In the genomic region with DNA sequence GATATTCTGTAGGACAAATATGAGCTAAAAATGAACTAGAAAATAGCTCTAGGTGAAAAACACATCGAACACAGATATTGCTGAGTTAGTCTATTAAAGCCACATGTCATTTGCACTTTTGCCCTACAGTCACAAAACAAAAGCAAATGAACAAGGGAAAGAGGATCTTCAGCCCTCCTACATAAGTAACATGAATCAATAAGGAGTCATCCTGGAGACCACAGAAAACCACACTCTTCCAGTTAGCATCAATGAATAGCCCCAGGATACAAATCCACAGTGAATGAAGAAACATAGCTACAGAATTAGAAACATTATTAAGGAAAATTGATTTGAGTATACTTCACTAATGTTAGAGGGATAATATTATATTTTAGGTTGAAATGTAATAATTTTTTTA, we compare ENCODE assay signal across 29 cellular contexts.
DNase-seq lines count a peak whose midpoint lies in the region; ATAC-seq, FAIRE-seq and TF ChIP-seq lines count a peak whose summit lies in the region.
"Had no signal": no experiment of that assay in that cellular context is flagged by ENCODE, and none has a peak within 500 bp of the region (broad histone marks: within the 10 kb centered on the region; RNA-seq: fewer than 3 reads in every experiment).

No MANE protein-coding gene starts in this region.

- peak; percentile 27 for DNase-seq in GM03348 (ENCODE audit: low spot score)
- no peak for DNase-seq in RCC 7860 (ENCODE audit: low spot score)
- DNase-seq in fibroblast of mammary gland (ENCODE audit: low read depth), result peak; percentile 84
- DNase-seq in neural crest cell (ENCODE audit: low read depth, low spot score), result no peak
- no peak for DNase-seq in NCI-H1436 (lab: John Stamatoyannopoulos, UW)
- DNase-seq: activated CD4-positive, alpha-beta T cell treated with anti-CD3 and anti-CD28 coated beads, Interleukin-2, amount 50 U/mL, for 48 hours; activated gamma-delta T cell; adrenal gland; dermis blood vessel endothelial cell; DMS79 treated with DMSO at 0.1 percent for 48 hours; Karpas-422; left cardiac atrium; naive B cell; NCI-H1048; NCI-H2029; pancreas; right cardiac atrium; stimulated activated CD4-positive, alpha-beta T cell treated with anti-CD3 and anti-CD28 coated beads, Interleukin-15, amount 100 ng/mL, for 24 hours; stomach; transverse colon had no signal

- ATAC-seq in GM18909 (IDR thresholded peaks at IDR 0.05; ENCODE audit: poor library complexity, unreplicated experiment) (no peak), GM18519 (IDR thresholded peaks at IDR 0.05; ENCODE audit: low FRiP score, unreplicated experiment) (no peak), HG03135 (IDR thresholded peaks at IDR 0.05; ENCODE audit: unreplicated experiment) (no peak)
- ATAC-seq: left cardiac atrium, Panc1, pancreas, right cardiac atrium, WTC11 had no signal

- H3K4me1 Mint-ChIP-seq in neural crest cell, result peaks cover 19% of the 10 kb centered on the region
- H3K4me1 Mint-ChIP-seq: B cell, naive B cell had no signal

- H3K36me3 Mint-ChIP-seq in neural crest cell (ENCODE audit: low read depth), result no peaks in the 10 kb centered on the region
- H3K36me3 Mint-ChIP-seq: memory B cell, naive B cell, WTC11 had no signal

- H3K27ac Mint-ChIP-seq in neural crest cell (ENCODE audit: unreplicated experiment), result peak overlapping the region; percentile 6
- H3K27ac Mint-ChIP-seq: B cell; memory B cell; naive B cell; T-helper 2 cell treated with Interferon-gamma antibody and Interleukin-4, amounts not matched to agents 5 μg/mL and 100 μg/mL, for 36 hours; WTC11 had no signal

- no peaks in the 10 kb centered on the region for H3K27me3 Mint-ChIP-seq in neural crest cell (ENCODE audit: low read depth)
- H3K27me3 Mint-ChIP-seq: naive B cell had no signal

- peak; percentile 7 for FAIRE-seq in RCC 7860 (lab: Jason Lieb, UNC)
- FAIRE-seq: endothelial cell of umbilical vein, pancreas had no signal

- TF ChIP-seq CTCF in fibroblast of mammary gland (conservative IDR thresholded peaks at IDR 0.05; ENCODE audit: control insufficient read depth, insufficient read depth, low read depth, low read length) (no peak), neural crest cell (conservative IDR thresholded peaks at IDR 0.05) (no peak)

- no peak overlapping the region for H3K4me3 Mint-ChIP-seq in neural crest cell
- H3K4me3 Mint-ChIP-seq: B cell; memory B cell; naive B cell; T-helper 2 cell treated with Interferon-gamma antibody and Interleukin-4, amounts not matched to agents 5 μg/mL and 100 μg/mL, for 36 hours; WTC11 had no signal

- no peaks in the 10 kb centered on the region for H3K9me3 Mint-ChIP-seq in neural crest cell
- H3K9me3 Mint-ChIP-seq: memory B cell; naive B cell; T-helper 2 cell treated with Interferon-gamma antibody and Interleukin-4, amounts not matched to agents 5 μg/mL and 100 μg/mL, for 36 hours; WTC11 had no signal

- no peak overlapping the region for H3K4me3 ChIP-seq in fibroblast of mammary gland (ENCODE audit: control insufficient read depth, low read depth, low read length)
- H3K4me3 ChIP-seq: adrenal gland, pancreas, stomach, transverse colon had no signal

Comparison
In these comparisons a context has a peak if more than half of its experiments do, and no peak if none do; other contexts are left out.
1. DNase-seq: peak in GM03348 (single experiment) and fibroblast of mammary gland (single experiment); none in RCC 7860 (single experiment), neural crest cell (single experiment) and NCI-H1436 (single experiment).